In genomic region chr14:61280526-61281185, GRCh38 we compare ENCODE assay signal across 1 cellular context.
TF ChIP-seq lines count a peak whose summit lies in the region.

No MANE protein-coding gene starts in this region.

TF ChIP-seq in GM12878, 131 proteins besides CTCF, POLR2A, EP300 and RAD21 (continued from another document):
- TF ChIP-seq, protein P1, sequence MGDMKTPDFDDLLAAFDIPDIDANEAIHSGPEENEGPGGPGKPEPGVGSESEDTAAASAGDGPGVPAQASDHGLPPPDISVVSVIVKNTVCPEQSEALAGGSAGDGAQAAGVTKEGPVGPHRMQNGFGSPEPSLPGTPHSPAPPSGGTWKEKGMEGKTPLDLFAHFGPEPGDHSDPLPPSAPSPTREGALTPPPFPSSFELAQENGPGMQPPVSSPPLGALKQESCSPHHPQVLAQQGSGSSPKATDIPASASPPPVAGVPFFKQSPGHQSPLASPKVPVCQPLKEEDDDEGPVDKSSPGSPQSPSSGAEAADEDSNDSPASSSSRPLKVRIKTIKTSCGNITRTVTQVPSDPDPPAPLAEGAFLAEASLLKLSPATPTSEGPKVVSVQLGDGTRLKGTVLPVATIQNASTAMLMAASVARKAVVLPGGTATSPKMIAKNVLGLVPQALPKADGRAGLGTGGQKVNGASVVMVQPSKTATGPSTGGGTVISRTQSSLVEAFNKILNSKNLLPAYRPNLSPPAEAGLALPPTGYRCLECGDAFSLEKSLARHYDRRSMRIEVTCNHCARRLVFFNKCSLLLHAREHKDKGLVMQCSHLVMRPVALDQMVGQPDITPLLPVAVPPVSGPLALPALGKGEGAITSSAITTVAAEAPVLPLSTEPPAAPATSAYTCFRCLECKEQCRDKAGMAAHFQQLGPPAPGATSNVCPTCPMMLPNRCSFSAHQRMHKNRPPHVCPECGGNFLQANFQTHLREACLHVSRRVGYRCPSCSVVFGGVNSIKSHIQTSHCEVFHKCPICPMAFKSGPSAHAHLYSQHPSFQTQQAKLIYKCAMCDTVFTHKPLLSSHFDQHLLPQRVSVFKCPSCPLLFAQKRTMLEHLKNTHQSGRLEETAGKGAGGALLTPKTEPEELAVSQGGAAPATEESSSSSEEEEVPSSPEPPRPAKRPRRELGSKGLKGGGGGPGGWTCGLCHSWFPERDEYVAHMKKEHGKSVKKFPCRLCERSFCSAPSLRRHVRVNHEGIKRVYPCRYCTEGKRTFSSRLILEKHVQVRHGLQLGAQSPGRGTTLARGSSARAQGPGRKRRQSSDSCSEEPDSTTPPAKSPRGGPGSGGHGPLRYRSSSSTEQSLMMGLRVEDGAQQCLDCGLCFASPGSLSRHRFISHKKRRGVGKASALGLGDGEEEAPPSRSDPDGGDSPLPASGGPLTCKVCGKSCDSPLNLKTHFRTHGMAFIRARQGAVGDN (IDR thresholded peaks at IDR 0.05) = no peak
- TF ChIP-seq CHD2 (IDR thresholded peaks at IDR 0.05; ENCODE audit: borderline replicate concordance, low read depth, low read length) (no peak), MTA2 (IDR thresholded peaks at IDR 0.05; ENCODE audit: low read depth) (no peak), WRNIP1 (IDR thresholded peaks at IDR 0.05; ENCODE audit: borderline replicate concordance, low read depth, low read length) (no peak), TBL1XR1 (IDR thresholded peaks at IDR 0.05; ENCODE audit: low read depth, low read length) (no peak), RELA (IDR thresholded peaks at IDR 0.05; ENCODE audit: borderline replicate concordance, partially characterized antibody) (no peak), ZNF217 (IDR thresholded peaks at IDR 0.05) (no peak), RB1 (IDR thresholded peaks at IDR 0.05; ENCODE audit: borderline replicate concordance) (no peak), POU2F2 (IDR thresholded peaks at IDR 0.05; ENCODE audit: borderline replicate concordance, low read depth, low read length) (no peak), KAT2A (conservative IDR thresholded peaks at IDR 0.05; ENCODE audit: control insufficient read depth, low read depth, low read length) (no peak), TAF1 (IDR thresholded peaks at IDR 0.05; ENCODE audit: borderline replicate concordance, low read depth, low read length) (no peak)
- TF ChIP-seq, protein P2, sequence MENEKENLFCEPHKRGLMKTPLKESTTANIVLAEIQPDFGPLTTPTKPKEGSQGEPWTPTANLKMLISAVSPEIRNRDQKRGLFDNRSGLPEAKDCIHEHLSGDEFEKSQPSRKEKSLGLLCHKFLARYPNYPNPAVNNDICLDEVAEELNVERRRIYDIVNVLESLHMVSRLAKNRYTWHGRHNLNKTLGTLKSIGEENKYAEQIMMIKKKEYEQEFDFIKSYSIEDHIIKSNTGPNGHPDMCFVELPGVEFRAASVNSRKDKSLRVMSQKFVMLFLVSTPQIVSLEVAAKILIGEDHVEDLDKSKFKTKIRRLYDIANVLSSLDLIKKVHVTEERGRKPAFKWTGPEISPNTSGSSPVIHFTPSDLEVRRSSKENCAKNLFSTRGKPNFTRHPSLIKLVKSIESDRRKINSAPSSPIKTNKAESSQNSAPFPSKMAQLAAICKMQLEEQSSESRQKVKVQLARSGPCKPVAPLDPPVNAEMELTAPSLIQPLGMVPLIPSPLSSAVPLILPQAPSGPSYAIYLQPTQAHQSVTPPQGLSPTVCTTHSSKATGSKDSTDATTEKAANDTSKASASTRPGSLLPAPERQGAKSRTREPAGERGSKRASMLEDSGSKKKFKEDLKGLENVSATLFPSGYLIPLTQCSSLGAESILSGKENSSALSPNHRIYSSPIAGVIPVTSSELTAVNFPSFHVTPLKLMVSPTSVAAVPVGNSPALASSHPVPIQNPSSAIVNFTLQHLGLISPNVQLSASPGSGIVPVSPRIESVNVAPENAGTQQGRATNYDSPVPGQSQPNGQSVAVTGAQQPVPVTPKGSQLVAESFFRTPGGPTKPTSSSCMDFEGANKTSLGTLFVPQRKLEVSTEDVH (IDR thresholded peaks at IDR 0.05; ENCODE audit: low read depth, partially characterized antibody) = no peak
